ENCODE assay signal across 21 cellular contexts in genomic region chr19:14782978-14783545, GRCh38. TPM values are rescaled to one million over a fixed set of nuclear protein-coding genes. Genes with fewer than 3 reads are reported as not detected.
DNase-seq lines count a peak whose midpoint lies in the region; ATAC-seq and TF ChIP-seq lines count a peak whose summit lies in the region.
"Had no signal": no experiment of that assay in that cellular context is flagged by ENCODE, and none has a peak within 500 bp of the region (broad histone marks: within the 10 kb centered on the region; RNA-seq: fewer than 3 reads in every experiment).

No MANE protein-coding gene starts in this region.

- no peak for TF ChIP-seq POLR2A in spleen (IDR thresholded peaks at IDR 0.05)

- no peak overlapping the region for H3K4me3 Mint-ChIP-seq in activated T-cell treated with anti-CD3 and anti-CD28 coated beads, Interleukin-2, amount 50 U/mL, for 24 hours

- peaks cover 23% of the 10 kb centered on the region for H3K4me1 Mint-ChIP-seq in activated T-cell treated with anti-CD3 and anti-CD28 coated beads, Interleukin-2, amount 50 U/mL, for 24 hours (ENCODE audit: low read depth)

- no peaks in the 10 kb centered on the region for H3K36me3 ChIP-seq in duodenal mucosa (ENCODE audit: control insufficient read depth in 1 of 2, insufficient read depth in 2 of 2, low read length in 2 of 2)
- no peaks in the 10 kb centered on the region for H3K36me3 ChIP-seq in spleen

- 78 to 85% (median 82%) methylated on average over 15 of the region's 15 CpGs for WGBS in spleen, 5 donors

- peak; percentile 8 for DNase-seq in activated CD8-positive, alpha-beta memory T cell treated with anti-CD3 and anti-CD28 coated beads, Interleukin-2, amount 50 U/mL, for 48 hours
- no peak for DNase-seq in activated CD8-positive, alpha-beta memory T cell treated with anti-CD3 and anti-CD28 coated beads, Interleukin-2, amount 50 U/mL, for 4 hours
- DNase-seq in spleen (no peak), KG1 (lab: John Stamatoyannopoulos, UW) (no peak), foreskin keratinocyte (no peak), activated T-cell treated with anti-CD3 and anti-CD28 coated beads for 4 hours (no peak)
- DNase-seq in activated T-cell treated with anti-CD3 and anti-CD28 coated beads, Interleukin-2, amount 50 U/mL, for 24 hours: no peak
- DNase-seq: 8988T, C1 segment of cervical spinal cord, Caco-2, MM.1S, NCI-H1105 treated with DMSO at 0.1 percent for 48 hours, NCI-H187 treated with DMSO at 0.1 percent for 48 hours, NCI-H2171, NCI-H510A, NCI-H82, SHP77 treated with DMSO at 0.1 percent for 48 hours had no signal

- H3K27me3 ChIP-seq in duodenal mucosa (ENCODE audit: control insufficient read depth in 1 of 2, insufficient read depth in 2 of 2, low read length in 2 of 2) (no peaks in the 10 kb centered on the region), spleen (replicated peaks in 1 of 7) (peaks cover 0 to 55% (median 0%) of the 10 kb centered on the region in 7 donors), foreskin keratinocyte (no peaks in the 10 kb centered on the region)

- no peak overlapping the region for H3K9ac ChIP-seq in duodenal mucosa (ENCODE audit: low read depth in 1 of 2, low read length in 2 of 2)
- H3K9ac ChIP-seq: KMS-11 had no signal

- H3K27me3 Mint-ChIP-seq in activated T-cell treated with anti-CD3 and anti-CD28 coated beads, Interleukin-2, amount 50 U/mL, for 24 hours: peaks cover 48% of the 10 kb centered on the region

- H3K4me1 ChIP-seq in duodenal mucosa (ENCODE audit: control insufficient read depth in 1 of 2, insufficient read depth in 2 of 2, low read length in 2 of 2) (no peaks in the 10 kb centered on the region), spleen (peaks cover 4 to 65% (median 29%) of the 10 kb centered on the region in 6 donors), foreskin keratinocyte (no peaks in the 10 kb centered on the region)
- H3K4me1 ChIP-seq: Caco-2 had no signal

- intact Hi-C loops in spleen (cut with DNase I; ENCODE audit: low total_unique reads): no loop called here

- TF ChIP-seq CTCF in spleen (IDR thresholded peaks at IDR 0.05 in 8 of 11, conservative IDR thresholded peaks at IDR 0.05 in 3 of 11) (no peak), foreskin keratinocyte (conservative IDR thresholded peaks at IDR 0.05) (no peak)

- peak overlapping the region; percentile 10 for H3K27ac ChIP-seq in duodenal mucosa (ENCODE audit: low read depth, low read length)
- peak overlapping the region in 6 of 8 donors; percentile 58 to 91 (median 78) for H3K27ac ChIP-seq in spleen
- no peak overlapping the region for H3K27ac ChIP-seq in foreskin keratinocyte
- H3K27ac ChIP-seq: KMS-11 had no signal

- no peak for ATAC-seq in foreskin keratinocyte
- ATAC-seq: GM12878, HCT116 had no signal

- no peak overlapping the region for H3K27ac Mint-ChIP-seq in activated T-cell treated with anti-CD3 and anti-CD28 coated beads, Interleukin-2, amount 50 U/mL, for 24 hours

- no peaks in the 10 kb centered on the region for H3K36me3 Mint-ChIP-seq in activated T-cell treated with anti-CD3 and anti-CD28 coated beads, Interleukin-2, amount 50 U/mL, for 24 hours (ENCODE audit: low read depth)

- H3K4me3 ChIP-seq in duodenal mucosa (ENCODE audit: low read depth in 1 of 2, low read length in 2 of 2) (no peak overlapping the region), spleen (no peak overlapping the region)
- H3K4me3 ChIP-seq: GM12878 had no signal

- H3K9me3 ChIP-seq in duodenal mucosa (ENCODE audit: control insufficient read depth in 1 of 2, low read length in 2 of 2): no peaks in the 10 kb centered on the region
- peaks cover 0 to 8% (median 0%) of the 10 kb centered on the region in 8 donors for H3K9me3 ChIP-seq in spleen
- H3K9me3 ChIP-seq: Caco-2 had no signal

- H3K9me3 Mint-ChIP-seq in activated T-cell treated with anti-CD3 and anti-CD28 coated beads, Interleukin-2, amount 50 U/mL, for 24 hours: no peaks in the 10 kb centered on the region

RNA-seq across cellular contexts. Expression of gene ADGRE2, which starts 4.7 kb away (rescaled TPM):
- total RNA-seq in spleen (100 to 1,000 TPM in 4 of 7 donors, 10 to 100 TPM in 3; 58.0 to 183 (median 100) TPM), foreskin keratinocyte (0.63 and 1.4 TPM in 2 replicates)
- polyA plus RNA-seq in spleen (1 to 10 TPM; 4.0 to 9.9 (median 6.0) TPM), foreskin keratinocyte (0.50 and 0.78 TPM in 2 replicates)

RNA-seq across cellular contexts. Expression of gene OR7A5, which starts 51.9 kb away (rescaled TPM):
- total RNA-seq in spleen (not detected), foreskin keratinocyte (not detected in 2 replicates)
- polyA plus RNA-seq in spleen (not detected), foreskin keratinocyte (not detected in 2 replicates)
- total RNA-seq: Caco-2, GM12878 had no signal
- polyA plus RNA-seq: GM12878 had no signal

RNA-seq across cellular contexts. Expression of gene OR7C1, which starts 51.9 kb away (rescaled TPM):
- total RNA-seq in spleen (not detected), foreskin keratinocyte (not detected in 2 replicates)
- polyA plus RNA-seq in spleen (under 1 TPM in 2 of 3 donors, not detected in 1; under 0.01 to 0.02 TPM), foreskin keratinocyte (not detected in 2 replicates)
- total RNA-seq: Caco-2, GM12878 had no signal

Comparison
In these comparisons a context has a peak if more than half of its experiments do, and no peak if none do; other contexts are left out.
1. RNA of gene ADGRE2, which starts 4.7 kb away (total RNA-seq): 58.0 to 183 TPM in spleen; 0.63 to 1.4 TPM in foreskin keratinocyte; every median in the first group is over 10 times any median in the second.